25 cellular contexts compared by ENCODE assay signal in genomic region chr16:88196471-88197400, GRCh38.
"Had no signal": no experiment of that assay in that cellular context is flagged by ENCODE, and none has a peak within 500 bp of the region (broad histone marks: within the 10 kb centered on the region; RNA-seq: fewer than 3 reads in every experiment).

No MANE protein-coding gene starts in this region.

- ATAC-seq: activated CD4-positive, CD25-positive, alpha-beta regulatory T cell treated with anti-CD3 and anti-CD28 coated beads, Interleukin-2, amount 50 U/mL, for 24 hours; activated CD8-positive, alpha-beta T cell treated with anti-CD3 and anti-CD28 coated beads for 36 hours; activated T-helper 17 cell treated with anti-CD3 and anti-CD28 coated beads, Interleukin-2, amount 50 U/mL, for 72 hours; heart right ventricle; left lobe of liver; lower lobe of right lung; naive thymus-derived CD8-positive, alpha-beta T cell; psoas muscle; stimulated activated effector memory CD8-positive, alpha-beta T cell treated with anti-CD3 and anti-CD28 coated beads, Interleukin-12 subunit alpha, Interleukin-12 subunit beta, amount 100 ng/mL, for 72 hours; stimulated activated naive CD8-positive, alpha-beta T cell treated with anti-CD3 and anti-CD28 coated beads, Interleukin-15, amount 100 ng/mL, for 72 hours had no signal

- H3K4me3 ChIP-seq: heart right ventricle, lower lobe of right lung, neural progenitor cell, ovary, psoas muscle, right atrium auricular region, skin epidermis, tibial nerve, uterus had no signal

- H3K4me1 ChIP-seq: lower lobe of right lung, psoas muscle, right atrium auricular region, uterus had no signal

- H3K36me3 Mint-ChIP-seq: naive thymus-derived CD8-positive, alpha-beta T cell had no signal

- H3K36me3 ChIP-seq: heart right ventricle, lower lobe of right lung, neural progenitor cell, ovary, right atrium auricular region, tibial nerve, uterus had no signal

- H3K27ac ChIP-seq: heart right ventricle, lower lobe of right lung, neural progenitor cell, ovary, psoas muscle, right atrium auricular region, tibial nerve, uterus, VCaP had no signal

- DNase-seq: activated CD4-positive, alpha-beta T cell treated with anti-CD3 and anti-CD28 coated beads, Interleukin-2, amount 10 ng/mL, durations not matched to agents 7 days and 5 days; activated CD8-positive, alpha-beta T cell treated with anti-CD3 and anti-CD28 coated beads for 36 hours; activated naive CD4-positive, alpha-beta T cell treated with Interleukin-2 at 50 U/mL for 16 hours; activated naive CD8-positive, alpha-beta T cell treated with anti-CD3 and anti-CD28 coated beads, Interleukin-2, amount 10 ng/mL, durations not matched to agents 7 days and 5 days; activated T-cell treated with anti-CD3 and anti-CD28 coated beads, Interleukin-2, amount 50 U/mL, for 24 hours; amniotic stem cell; effector CD4-positive, alpha-beta T cell; foreskin fibroblast; heart right ventricle; lower lobe of right lung; naive thymus-derived CD8-positive, alpha-beta T cell; psoas muscle; stimulated activated naive CD8-positive, alpha-beta T cell treated with anti-CD3 and anti-CD28 coated beads, Interleukin-15, amount 100 ng/mL, for 72 hours; uterus had no signal

- H3K27me3 ChIP-seq: neural progenitor cell, ovary, right atrium auricular region, tibial nerve, uterus had no signal

- H3K27me3 Mint-ChIP-seq: activated CD4-positive, alpha-beta T cell treated with anti-CD3 and anti-CD28 coated beads, Interleukin-2, amount 10 ng/mL, durations not matched to agents 7 days and 5 days; activated T-cell treated with anti-CD3 and anti-CD28 coated beads, Interleukin-2, amount 50 U/mL, for 24 hours; activated T-helper 17 cell treated with anti-CD3 and anti-CD28 coated beads, Interleukin-2, amount 50 U/mL, for 72 hours; stimulated activated naive CD8-positive, alpha-beta T cell treated with anti-CD3 and anti-CD28 coated beads, Interleukin-15, amount 100 ng/mL, for 72 hours had no signal

- H3K9me3 ChIP-seq: heart right ventricle, lower lobe of right lung, ovary, psoas muscle, right atrium auricular region, tibial nerve, uterus had no signal

- H3K4me3 Mint-ChIP-seq: activated CD4-positive, alpha-beta T cell treated with anti-CD3 and anti-CD28 coated beads, Interleukin-2, amount 10 ng/mL, durations not matched to agents 7 days and 5 days; activated CD8-positive, alpha-beta T cell treated with anti-CD3 and anti-CD28 coated beads for 36 hours; activated naive CD8-positive, alpha-beta T cell treated with anti-CD3 and anti-CD28 coated beads, Interleukin-2, amount 10 ng/mL, durations not matched to agents 7 days and 5 days; activated T-cell treated with anti-CD3 and anti-CD28 coated beads, Interleukin-2, amount 50 U/mL, for 24 hours; activated T-helper 17 cell treated with anti-CD3 and anti-CD28 coated beads, Interleukin-2, amount 50 U/mL, for 72 hours; dendritic cell treated with granulocyte-macrophage colony-stimulating factor and Interleukin-4, amounts not matched to agents 40 ng/mL and 50 ng/mL, for 4 days; naive thymus-derived CD8-positive, alpha-beta T cell; neural progenitor cell; stimulated activated effector memory CD8-positive, alpha-beta T cell treated with anti-CD3 and anti-CD28 coated beads, Interleukin-12 subunit alpha, Interleukin-12 subunit beta, amount 100 ng/mL, for 72 hours; stimulated activated naive CD8-positive, alpha-beta T cell treated with anti-CD3 and anti-CD28 coated beads, Interleukin-15, amount 100 ng/mL, for 72 hours had no signal

- H3K4me1 Mint-ChIP-seq: stimulated activated naive CD8-positive, alpha-beta T cell treated with anti-CD3 and anti-CD28 coated beads, Interleukin-15, amount 100 ng/mL, for 72 hours had no signal

- H3K27ac Mint-ChIP-seq: activated CD4-positive, alpha-beta T cell treated with anti-CD3 and anti-CD28 coated beads, Interleukin-2, amount 10 ng/mL, durations not matched to agents 7 days and 5 days; activated CD8-positive, alpha-beta T cell treated with anti-CD3 and anti-CD28 coated beads for 36 hours; activated naive CD8-positive, alpha-beta T cell treated with anti-CD3 and anti-CD28 coated beads, Interleukin-2, amount 10 ng/mL, durations not matched to agents 7 days and 5 days; activated T-cell treated with anti-CD3 and anti-CD28 coated beads, Interleukin-2, amount 50 U/mL, for 24 hours; activated T-helper 17 cell treated with anti-CD3 and anti-CD28 coated beads, Interleukin-2, amount 50 U/mL, for 72 hours; dendritic cell treated with granulocyte-macrophage colony-stimulating factor and Interleukin-4, amounts not matched to agents 40 ng/mL and 50 ng/mL, for 4 days; stimulated activated effector memory CD8-positive, alpha-beta T cell treated with anti-CD3 and anti-CD28 coated beads, Interleukin-12 subunit alpha, Interleukin-12 subunit beta, amount 100 ng/mL, for 72 hours; stimulated activated naive CD8-positive, alpha-beta T cell treated with anti-CD3 and anti-CD28 coated beads, Interleukin-15, amount 100 ng/mL, for 72 hours had no signal
